Comparison of ENCODE assay signal across 13 cellular contexts in the genomic region with DNA sequence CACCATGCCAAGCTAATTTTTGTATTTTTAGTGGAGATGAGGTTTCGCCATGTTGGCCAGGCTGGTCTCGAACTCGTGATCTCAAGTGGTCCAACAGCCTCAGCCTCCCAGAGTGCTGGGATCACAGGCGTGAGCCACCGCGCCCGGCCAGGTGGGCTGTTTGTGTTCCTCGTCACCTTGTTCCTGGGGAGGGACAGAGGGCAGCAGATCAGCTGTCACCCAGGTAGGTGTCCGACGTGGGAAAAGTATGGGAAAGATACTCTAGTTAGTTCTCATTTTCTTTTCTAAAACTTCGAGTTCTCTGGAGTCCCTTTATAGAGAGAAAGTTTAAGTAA. TPM values are rescaled to one million over a fixed set of nuclear protein-coding genes. Genes with fewer than 3 reads are reported as not detected.
DNase-seq lines count a peak whose midpoint lies in the region; ATAC-seq and TF ChIP-seq lines count a peak whose summit lies in the region.
"Had no signal": no experiment of that assay in that cellular context is flagged by ENCODE, and none has a peak within 500 bp of the region (broad histone marks: within the 10 kb centered on the region; RNA-seq: fewer than 3 reads in every experiment).

No MANE protein-coding gene starts in this region.

- H3K4ac ChIP-seq in neuronal stem cell (ENCODE audit: low read length) = no peak overlapping the region

- H4K91ac ChIP-seq in neuronal stem cell (ENCODE audit: low read depth, low read length, poor library complexity) = no peak overlapping the region

- H3K27ac ChIP-seq in left ventricle myocardium inferior (replicated peaks) = no peak overlapping the region
- peak overlapping the region; percentile 76 for H3K27ac ChIP-seq in brain microvascular endothelial cell
- H3K27ac ChIP-seq in neuronal stem cell (replicated peaks; ENCODE audit: low read length) = no peak overlapping the region
- H3K27ac ChIP-seq: RWPE1 had no signal

- H3K23ac ChIP-seq in neuronal stem cell (ENCODE audit: low read depth, low read length, poor library complexity) = no peak overlapping the region

- no peak overlapping the region for H3K4me2 ChIP-seq in neuronal stem cell (ENCODE audit: insufficient read depth, low read length, poor library complexity, severe bottlenecking)
- H3K4me2 ChIP-seq: GM23338 had no signal

- ATAC-seq in Right ventricle myocardium superior (ENCODE audit: poor library complexity) (no peak), HG02970 (IDR thresholded peaks at IDR 0.05; ENCODE audit: low FRiP score, unreplicated experiment) (no peak), HG02981 (IDR thresholded peaks at IDR 0.05; ENCODE audit: unreplicated experiment) (no peak)

- DNase-seq in left ventricle myocardium inferior = no peak
- DNase-seq in Right ventricle myocardium superior = no peak
- DNase-seq in brain microvascular endothelial cell = no peak
- no peak for DNase-seq in neuronal stem cell (ENCODE audit: low spot score)
- no peak for DNase-seq in NCI-H69 (lab: John Stamatoyannopoulos, UW)
- DNase-seq in COLO829 (ENCODE audit: low spot score) = no peak
- DNase-seq: NCI-H1930, NCI-H2107, NCI-H774 had no signal

- peaks cover 2% of the 10 kb centered on the region for H3K79me1 ChIP-seq in neuronal stem cell (ENCODE audit: low read depth, low read length)

- H3K9me3 ChIP-seq in left ventricle myocardium inferior (replicated peaks) = no peaks in the 10 kb centered on the region
- H3K9me3 ChIP-seq in neuronal stem cell (replicated peaks in 1 of 2; ENCODE audit: control insufficient read depth in 2 of 2, insufficient read depth in 1 of 2, low read depth in 1 of 2, low read length in 2 of 2) = no peaks in the 10 kb centered on the region

- no peak overlapping the region for H3K14ac ChIP-seq in neuronal stem cell (ENCODE audit: low read length)

- peaks cover 45% of the 10 kb centered on the region for H3K4me1 ChIP-seq in left ventricle myocardium inferior
- no peaks in the 10 kb centered on the region for H3K4me1 ChIP-seq in neuronal stem cell (ENCODE audit: control insufficient read depth in 2 of 2, insufficient read depth in 1 of 2, low read depth in 1 of 2, low read length in 2 of 2)

- no peak overlapping the region for H2AFZ ChIP-seq in neuronal stem cell (ENCODE audit: low read length)
- H2AFZ ChIP-seq: GM23338 had no signal

- H3K18ac ChIP-seq in neuronal stem cell (ENCODE audit: low read length) = no peak overlapping the region

- no peak overlapping the region for H2BK15ac ChIP-seq in neuronal stem cell (ENCODE audit: low read length)

- H3K27me3 ChIP-seq in left ventricle myocardium inferior (ENCODE audit: low read depth) (no peaks in the 10 kb centered on the region), brain microvascular endothelial cell (replicated peaks) (no peaks in the 10 kb centered on the region), neuronal stem cell (ENCODE audit: control insufficient read depth in 3 of 3, insufficient read depth in 3 of 3, low read depth in 1 of 3, low read length in 3 of 3) (no peaks in the 10 kb centered on the region)

- H3K4me3 ChIP-seq in left ventricle myocardium inferior (peak overlapping the region; percentile 36), brain microvascular endothelial cell (ENCODE audit: low read depth, low read length) (no peak overlapping the region), neuronal stem cell (ENCODE audit: low read length in 2 of 2) (no peak overlapping the region)
- H3K4me3 ChIP-seq: GM23338 had no signal

- no peak for TF ChIP-seq CTCF in left ventricle myocardium inferior (IDR thresholded peaks at IDR 0.05; ENCODE audit: borderline replicate concordance)
- no peak for TF ChIP-seq CTCF in brain microvascular endothelial cell (IDR thresholded peaks at IDR 0.05; ENCODE audit: low read depth, low read length, missing control alignments)

- H2BK5ac ChIP-seq in neuronal stem cell (ENCODE audit: low read length) = no peak overlapping the region

- peak overlapping the region; percentile 57 for H3K9ac ChIP-seq in neuronal stem cell (ENCODE audit: low read depth, low read length, poor library complexity)

- no peak overlapping the region for H4K8ac ChIP-seq in neuronal stem cell (ENCODE audit: low read depth, low read length)

- no peak overlapping the region for H2BK12ac ChIP-seq in neuronal stem cell (ENCODE audit: low read length)

- intact Hi-C loops in left ventricle myocardium inferior (cut with micrococcal nuclease) = no loop called here
- intact Hi-C loops in Right ventricle myocardium superior (cut with DNase I) = no loop called here

- no peak overlapping the region for H2BK120ac ChIP-seq in neuronal stem cell (ENCODE audit: low read depth, low read length)

- no peak overlapping the region for H2AK5ac ChIP-seq in neuronal stem cell (ENCODE audit: low read depth, low read length)

- WGBS in neuronal stem cell (ENCODE audit: extremely low coverage in 2 of 2, insufficient read length in 2 of 2, insufficient replicate concordance in 1 of 2), 2 donors = no CpG with 5 or more reads among the region's 11 CpGs

- in situ Hi-C loops in brain microvascular endothelial cell (cut with HindIII; ENCODE audit: low pct_ligation_motif_present, low sequenced_read_pairs) = loop anchor here (10.0 kb wide), 1 partner anchor 156 kb away; no protein-coding TSS in a partner anchor

- H3K36me3 ChIP-seq in left ventricle myocardium inferior (no peaks in the 10 kb centered on the region), brain microvascular endothelial cell (replicated peaks) (no peaks in the 10 kb centered on the region), neuronal stem cell (replicated peaks in 1 of 2; ENCODE audit: control insufficient read depth in 2 of 2, insufficient read depth in 2 of 2, low read length in 2 of 2) (no peaks in the 10 kb centered on the region)

RNA-seq across cellular contexts. Expression of a gene that starts 28.7 kb away (rescaled TPM):
- total RNA-seq in left ventricle myocardium inferior (20.9 TPM), Right ventricle myocardium superior (27.5 TPM)
- polyA plus RNA-seq in neuronal stem cell (2013, experiment 1 of 2) = 26.9 TPM
- polyA plus RNA-seq in neuronal stem cell (2013, experiment 2 of 2) = 26.9 TPM
